In the genomic region with DNA sequence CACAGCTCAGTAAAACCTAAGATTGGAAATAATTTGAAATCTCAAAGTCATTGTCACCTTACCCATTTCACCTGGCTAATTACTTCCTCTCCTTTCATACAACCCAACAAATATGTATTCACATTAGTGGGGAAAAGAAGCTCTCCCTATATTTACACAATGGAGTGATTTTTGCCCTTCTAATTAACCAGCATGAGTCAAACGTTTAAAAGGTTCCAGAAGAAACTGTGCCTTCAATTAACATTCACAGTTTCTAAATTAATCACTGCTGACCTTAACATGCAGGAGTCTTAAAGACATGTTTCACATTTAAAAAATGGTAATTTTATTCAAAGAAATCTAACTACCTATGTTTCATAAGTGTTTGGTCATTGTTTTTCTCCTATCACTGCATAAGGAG, we compare ENCODE assay signal across 15 cellular contexts.
DNase-seq lines count a peak whose midpoint lies in the region; ATAC-seq, FAIRE-seq and TF ChIP-seq lines count a peak whose summit lies in the region.
"Had no signal": no experiment of that assay in that cellular context is flagged by ENCODE, and none has a peak within 500 bp of the region (broad histone marks: within the 10 kb centered on the region; RNA-seq: fewer than 3 reads in every experiment).

No MANE protein-coding gene starts in this region.

- H3K79me2 ChIP-seq in GM12878 (ENCODE audit: control insufficient read depth, insufficient read depth, low read length), result no peaks in the 10 kb centered on the region

- WGBS in GM12878 (ENCODE audit: insufficient coverage, insufficient replicate concordance, low lambda C conversion rate, missing lambda C conversion rate), result 0% methylated on average over 1 of the region's 1 CpG

- TF ChIP-seq EP300 in GM12878 (IDR thresholded peaks at IDR 0.05; ENCODE audit: borderline replicate concordance in 1 of 2, control insufficient read depth in 1 of 2, low read depth in 2 of 2, low read length in 2 of 2), result no peak

- H3K9ac ChIP-seq in BLaER1 treated with 17β-estradiol and CSF1 and Interleukin-3, amounts not matched to agents 10 nM and 100 nM, result no peak overlapping the region
- H3K9ac ChIP-seq in GM12878 (ENCODE audit: control insufficient read depth, insufficient read depth, low read length), result no peak overlapping the region

- BruUV-seq in GM12878 (replicated peaks; lab: Mats Ljungman, UMichigan), result no TSS peak

- no peak for TF ChIP-seq RAD21 in GM12878 (IDR thresholded peaks at IDR 0.05; ENCODE audit: insufficient read depth, low read depth, low read length)

- in situ Hi-C loops in GM12878 (cut with MboI), result no loop called here

- H3K4me2 ChIP-seq in BLaER1 treated with 17β-estradiol and CSF1 and Interleukin-3, amounts not matched to agents 10 nM and 100 nM, result peak overlapping the region in 5 of 11 experiments; percentile 33 to 72 (median 70); a peak in 7 of 22 replicates
- H3K4me2 ChIP-seq in GM12878 (ENCODE audit: control insufficient read depth, insufficient read depth), result no peak overlapping the region

- DNase-seq in NCI-H1105 (lab: John Stamatoyannopoulos, UW) (peak; percentile 33), NCI-H69 (lab: John Stamatoyannopoulos, UW) (peak; percentile 80), GM12878 (ENCODE audit: low read depth, low spot score) (peak; percentile 8), NK-92 (lab: John Stamatoyannopoulos, UW; ENCODE audit: unreplicated experiment) (no peak)
- DNase-seq in activated naive CD4-positive, alpha-beta T cell (lab: John Stamatoyannopoulos, UW), result no peak
- DNase-seq: EL; HCEC 1CT; NCI-H1930; NCI-H510A treated with DMSO at 0.1 percent for 48 hours; NK-92 treated with Interleukin-12 subunit alpha and Interleukin-12 subunit beta, amount 100 ng/mL, for 24 hours had no signal

- peaks cover 15 to 26% (median 22%) of the 10 kb centered on the region in 10 experiments for H3K4me1 ChIP-seq in BLaER1 treated with 17β-estradiol and CSF1 and Interleukin-3, amounts not matched to agents 10 nM and 100 nM
- H3K4me1 ChIP-seq in GM12878 (ENCODE audit: control insufficient read depth, insufficient read depth, low read length), result no peaks in the 10 kb centered on the region

- 0 out of 22 replicates have a peak, but pooled peaks cover 0 to 3% (median 0%) of the 10 kb centered on the region in 11 experiments for H3K36me3 ChIP-seq in BLaER1 treated with 17β-estradiol and CSF1 and Interleukin-3, amounts not matched to agents 10 nM and 100 nM
- no peaks in the 10 kb centered on the region for H3K36me3 ChIP-seq in GM12878 (ENCODE audit: control insufficient read depth in 2 of 2, insufficient read depth in 2 of 2, low read length in 1 of 2)

- CTCF ChIA-PET in GM12878 (lab: Yijun Ruan, JAX), result no interaction called here

- no peak for FAIRE-seq in GM12878 (lab: Jason Lieb, UNC)

- no peak overlapping the region for H2AFZ ChIP-seq in GM12878 (ENCODE audit: control insufficient read depth, low read depth, low read length)

- ATAC-seq in GM12878 (peak; percentile 61), GM21717 (IDR thresholded peaks at IDR 0.05; ENCODE audit: unreplicated experiment) (no peak), GM19023 (IDR thresholded peaks at IDR 0.05; ENCODE audit: unreplicated experiment) (no peak)

- no peak for TF ChIP-seq POLR2A in GM12878 (IDR thresholded peaks at IDR 0.05; ENCODE audit: low read depth, low read length)

- H3K4me3 ChIP-seq in BLaER1 treated with 17β-estradiol and CSF1 and Interleukin-3, amounts not matched to agents 10 nM and 100 nM, result no peak overlapping the region
- no peak overlapping the region for H3K4me3 ChIP-seq in GM12878

- no peaks in the 10 kb centered on the region for H3K27me3 ChIP-seq in BLaER1 treated with 17β-estradiol and CSF1 and Interleukin-3, amounts not matched to agents 10 nM and 100 nM
- H3K27me3 ChIP-seq in GM12878 (replicated peaks in 1 of 2; ENCODE audit: control insufficient read depth in 2 of 2, insufficient read depth in 2 of 2, low read length in 1 of 2), result no peaks in the 10 kb centered on the region

- SMC1A ChIA-PET in GM12878 (lab: Charles Lee; ENCODE audit: uncharacterized antibody, unreplicated experiment), result no interaction called here

- TF ChIP-seq CTCF in GM12878 (IDR thresholded peaks at IDR 0.05 in 2 of 3, conservative IDR thresholded peaks at IDR 0.05 in 1 of 3; ENCODE audit: control insufficient read depth in 2 of 3, extremely low read depth in 1 of 3, insufficient read depth in 1 of 3, low read depth in 3 of 3, low read length in 3 of 3), result no peak

- H4K20me1 ChIP-seq in BLaER1 treated with 17β-estradiol and CSF1 and Interleukin-3, amounts not matched to agents 10 nM and 100 nM, result no peaks in the 10 kb centered on the region
- H4K20me1 ChIP-seq in GM12878 (ENCODE audit: control insufficient read depth, insufficient read depth), result no peaks in the 10 kb centered on the region

- RAD21 ChIA-PET in GM12878 (lab: Charles Lee; ENCODE audit: unreplicated experiment), result no interaction called here

- H3K27ac ChIP-seq in BLaER1 treated with 17β-estradiol and CSF1 and Interleukin-3, amounts not matched to agents 10 nM and 100 nM, result peak overlapping the region in 10 of 11 experiments; percentile 59 to 86 (median 77); a peak in 14 of 22 replicates
- no peak overlapping the region for H3K27ac ChIP-seq in GM12878 (ENCODE audit: control insufficient read depth, insufficient read depth)
- H3K27ac ChIP-seq: C4-2B, RWPE1 had no signal

- H3K9me3 ChIP-seq in BLaER1 treated with 17β-estradiol and CSF1 and Interleukin-3, amounts not matched to agents 10 nM and 100 nM (replicated peaks in 1 of 11), result peaks cover 51 to 84% (median 71%) of the 10 kb centered on the region in 11 experiments
- no peaks in the 10 kb centered on the region; the same call in 1 of the 3 replicates for H3K9me3 ChIP-seq in GM12878 (replicated peaks; ENCODE audit: control insufficient read depth, insufficient read depth, low read length)

- intact Hi-C loops in GM12878 (cut with micrococcal nuclease; ENCODE audit: unreplicated experiment), result loop anchor here (10.0 kb wide), 1 partner anchor 543 kb away; no protein-coding TSS in a partner anchor

- POLR2A ChIA-PET in GM12878 (lab: Charles Lee), result no interaction called here

TF ChIP-seq in GM12878, 131 proteins besides CTCF, POLR2A, EP300 and RAD21 (continues in another document):
- TF ChIP-seq NFYA (IDR thresholded peaks at IDR 0.05; ENCODE audit: borderline replicate concordance, low read depth, low read length) (no peak), MYC (IDR thresholded peaks at IDR 0.05; ENCODE audit: insufficient read depth, insufficient read length, insufficient replicate concordance, low read length, severe bottlenecking) (no peak), TCF7 (IDR thresholded peaks at IDR 0.05; ENCODE audit: borderline replicate concordance) (no peak), JUND (IDR thresholded peaks at IDR 0.05; ENCODE audit: low read depth, low read length) (no peak), HDGF (IDR thresholded peaks at IDR 0.05) (no peak), ZNF207 (IDR thresholded peaks at IDR 0.05; ENCODE audit: borderline replicate concordance) (no peak), EZH2 (IDR thresholded peaks at IDR 0.05; ENCODE audit: borderline replicate concordance, control insufficient read depth, low read depth, low read length) (no peak), NFXL1 (IDR thresholded peaks at IDR 0.05; ENCODE audit: borderline replicate concordance) (no peak), TCF12 (IDR thresholded peaks at IDR 0.05; ENCODE audit: low read depth, low read length) (no peak), ZNF687 (IDR thresholded peaks at IDR 0.05) (no peak), NR2C2 (IDR thresholded peaks at IDR 0.05; ENCODE audit: borderline replicate concordance, control insufficient read depth, insufficient read length, low read depth) (no peak), SREBF1 (IDR thresholded peaks at IDR 0.05; ENCODE audit: low read length) (no peak), JUNB (IDR thresholded peaks at IDR 0.05) (peak; percentile 33; the same call in 1 of the 2 replicates), NR2F1 (conservative IDR thresholded peaks at IDR 0.05) (peak; percentile 63), TAF1 (IDR thresholded peaks at IDR 0.05; ENCODE audit: borderline replicate concordance, low read depth, low read length) (no peak), SUPT20H (IDR thresholded peaks at IDR 0.05; ENCODE audit: borderline replicate concordance, control insufficient read depth, low read depth, low read length) (no peak)

Comparison
In these comparisons a context has a peak if more than half of its experiments do, and no peak if none do; other contexts are left out.
1. DNase-seq: peak in NCI-H1105 (single experiment), NCI-H69 (single experiment) and GM12878 (single experiment); none in activated naive CD4-positive, alpha-beta T cell (0 of 4) and NK-92 (single experiment).